In the genomic region with DNA sequence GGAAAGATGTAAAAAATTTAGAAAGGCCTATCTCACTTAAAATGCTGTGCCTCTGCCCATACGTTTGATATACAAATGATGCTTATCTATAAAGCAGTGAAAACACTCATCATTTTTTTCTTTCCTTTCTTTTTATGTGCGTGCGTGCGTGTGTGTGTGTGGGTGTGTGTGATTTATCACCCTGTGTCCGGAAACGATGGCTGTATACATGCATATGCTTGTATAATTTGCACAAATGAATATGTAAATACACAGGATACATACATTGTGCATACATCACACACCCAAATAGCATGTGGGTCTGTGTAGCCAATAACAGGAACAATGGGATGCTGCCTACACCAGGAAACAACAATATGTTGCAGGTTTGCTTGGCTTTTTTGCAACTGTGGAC, we compare ENCODE assay signal across 15 cellular contexts.
A peak's percentile ranks its signal among the peaks of the same experiment; 100 is the strongest.
DNase-seq lines count a peak whose midpoint lies in the region; ATAC-seq and TF ChIP-seq lines count a peak whose summit lies in the region.
"Had no signal": no experiment of that assay in that cellular context is flagged by ENCODE, and none has a peak within 500 bp of the region (broad histone marks: within the 10 kb centered on the region; RNA-seq: fewer than 3 reads in every experiment).

No MANE protein-coding gene starts in this region.

- no peaks in the 10 kb centered on the region for H3K9me3 ChIP-seq in HEK293 (ENCODE audit: control insufficient read depth, insufficient read depth, low read depth, low read length)
- H3K9me3 ChIP-seq: BE2C had no signal

- CTCF ChIA-PET in HEK293 (lab: Yijun Ruan, JAX), result interaction anchor here (0.6 to 0.7 kb wide), 2 partner anchors 60 to 535 kb away, joined by 3 to 4 read pairs; no protein-coding TSS in a partner anchor

- no peak for TF ChIP-seq CTCF in HEK293 (tag by site-specific recombination; IDR thresholded peaks at IDR 0.05)

- peak; percentile 48 to 58 for ATAC-seq in activated CD4-positive, CD25-positive, alpha-beta regulatory T cell treated with anti-CD3 and anti-CD28 coated beads, Interleukin-2, amount 50 U/mL, for 24 hours

- H3K4me1 ChIP-seq in HEK293 (ENCODE audit: control insufficient read depth, insufficient read depth, low read length), result peaks cover 22% of the 10 kb centered on the region
- H3K4me1 ChIP-seq: BE2C had no signal

- no peaks in the 10 kb centered on the region for H3K36me3 ChIP-seq in HEK293 (ENCODE audit: control insufficient read depth in 2 of 2, insufficient read depth in 1 of 2, low read length in 2 of 2)
- H3K36me3 ChIP-seq: BE2C had no signal

- H3K27ac ChIP-seq in HEK293 (ENCODE audit: extremely low read depth, low read depth, low read length), result peak overlapping the region; percentile 77; the same call in 1 of the 2 replicates

- POLR2A ChIA-PET in HEK293 (lab: Yijun Ruan, JAX), result interaction anchor here (1.1 kb wide), 1 partner anchor 270 kb away, joined by 6 read pairs; no protein-coding TSS in a partner anchor

- DNase-seq in activated CD4-positive, CD25-positive, alpha-beta regulatory T cell (lab: John Stamatoyannopoulos, UW), result no peak
- DNase-seq in HT-29 (ENCODE audit: low spot score) (peak; percentile 7), cerebellar cortex (ENCODE audit: low spot score) (peak; percentile 9), foreskin melanocyte (no peak), NCI-H524 (lab: John Stamatoyannopoulos, UW) (no peak)
- DNase-seq: BE2C; CD8-positive, alpha-beta memory T cell; DMS 273 treated with DMSO at 0.1 percent for 48 hours; DMS53; DND-41; EL; GOT3 had no signal

- H3K4me3 ChIP-seq in HEK293 (ENCODE audit: low read depth, low read length), result no peak overlapping the region
- H3K4me3 ChIP-seq: GM12878 had no signal

TF ChIP-seq in HEK293, 187 proteins besides CTCF, POLR2A, EP300 and RAD21:
- TF ChIP-seq, protein P1, sequence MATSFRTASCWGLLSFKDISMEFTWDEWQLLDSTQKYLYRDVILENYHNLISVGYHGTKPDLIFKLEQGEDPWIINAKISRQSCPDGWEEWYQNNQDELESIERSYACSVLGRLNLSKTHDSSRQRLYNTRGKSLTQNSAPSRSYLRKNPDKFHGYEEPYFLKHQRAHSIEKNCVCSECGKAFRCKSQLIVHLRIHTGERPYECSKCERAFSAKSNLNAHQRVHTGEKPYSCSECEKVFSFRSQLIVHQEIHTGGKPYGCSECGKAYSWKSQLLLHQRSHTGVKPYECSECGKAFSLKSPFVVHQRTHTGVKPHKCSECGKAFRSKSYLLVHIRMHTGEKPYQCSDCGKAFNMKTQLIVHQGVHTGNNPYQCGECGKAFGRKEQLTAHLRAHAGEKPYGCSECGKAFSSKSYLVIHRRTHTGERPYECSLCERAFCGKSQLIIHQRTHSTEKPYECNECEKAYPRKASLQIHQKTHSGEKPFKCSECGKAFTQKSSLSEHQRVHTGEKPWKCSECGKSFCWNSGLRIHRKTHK (tag by site-specific recombination; IDR thresholded peaks at IDR 0.05), result no peak
- TF ChIP-seq ZBTB21 (tag by site-specific recombination; IDR thresholded peaks at IDR 0.05) (no peak), ZFHX2 (tag by site-specific recombination; conservative IDR thresholded peaks at IDR 0.05) (peak; percentile 47), ZNF664 (tag by site-specific recombination; IDR thresholded peaks at IDR 0.05) (peak; percentile 58; the same call in 1 of the 2 replicates), ZNF398 (tag by site-specific recombination; IDR thresholded peaks at IDR 0.05) (no peak), KLF10 (tag by site-specific recombination; IDR thresholded peaks at IDR 0.05) (no peak), FEZF1 (tag by site-specific recombination; IDR thresholded peaks at IDR 0.05) (no peak), ZNF776 (tag by site-specific recombination; IDR thresholded peaks at IDR 0.05; ENCODE audit: borderline replicate concordance) (no peak), ZIC2 (tag by site-specific recombination; IDR thresholded peaks at IDR 0.05) (no peak), EGR2 (tag by site-specific recombination; IDR thresholded peaks at IDR 0.05; ENCODE audit: low read depth) (peak; percentile 33; the same call in 1 of the 2 replicates), KLF16 (tag by site-specific recombination; IDR thresholded peaks at IDR 0.05) (no peak)

Comparison
In these comparisons a context has a peak if more than half of its experiments do, and no peak if none do; other contexts are left out.
1. DNase-seq: peak in HT-29 (single experiment) and cerebellar cortex (single experiment); none in activated CD4-positive, CD25-positive, alpha-beta regulatory T cell (0 of 4), foreskin melanocyte (single experiment) and NCI-H524 (0 of 2).